Comparison of ENCODE assay signal across 25 cellular contexts in genomic region chr14:93879362-93879983, GRCh38. TPM values are rescaled to one million over a fixed set of nuclear protein-coding genes. Genes with fewer than 3 reads are reported as not detected.
DNase-seq lines count a peak whose midpoint lies in the region; ATAC-seq and TF ChIP-seq lines count a peak whose summit lies in the region.
"Had no signal": no experiment of that assay in that cellular context is flagged by ENCODE, and none has a peak within 500 bp of the region (broad histone marks: within the 10 kb centered on the region; RNA-seq: fewer than 3 reads in every experiment).

No MANE protein-coding gene starts in this region.

- peaks cover 19% of the 10 kb centered on the region for H3K9me3 Mint-ChIP-seq in nephron progenitor cell
- H3K9me3 Mint-ChIP-seq: CD4-positive, alpha-beta T cell had no signal

- H3K9me3 ChIP-seq in iPS-20b (ENCODE audit: insufficient read depth, low read depth, low read length), result no peaks in the 10 kb centered on the region

- peaks cover 5% of the 10 kb centered on the region for H3K4me1 ChIP-seq in ACC112 (ENCODE audit: control insufficient read depth, insufficient read depth, low read length, unreplicated experiment)
- peaks cover 12% of the 10 kb centered on the region for H3K4me1 ChIP-seq in iPS-20b (ENCODE audit: insufficient read depth, low read length)

- peaks cover 14% of the 10 kb centered on the region for H3K4me1 Mint-ChIP-seq in nephron progenitor cell

- intact Hi-C loops in sciatic nerve (cut with DNase I), result no loop called here

- no peaks in the 10 kb centered on the region for H3K27me3 Mint-ChIP-seq in nephron progenitor cell (ENCODE audit: low read depth, poor library complexity)

- no peak for TF ChIP-seq CTCF in nephron progenitor cell (IDR thresholded peaks at IDR 0.05)

- H3K27ac ChIP-seq in ACC112 (ENCODE audit: low read depth, low read length) (no peak overlapping the region), iPS-20b (ENCODE audit: low read length) (no peak overlapping the region)

- H2AFZ ChIP-seq in ACC112 (ENCODE audit: low read length, unreplicated experiment), result no peak overlapping the region

- H3K27me3 ChIP-seq in ACC112 (ENCODE audit: insufficient read depth, low read length) (no peaks in the 10 kb centered on the region), iPS-20b (ENCODE audit: insufficient read depth, low read length) (no peaks in the 10 kb centered on the region)

- ATAC-seq in sciatic nerve, result peak; percentile 25
- ATAC-seq in HG03135 (IDR thresholded peaks at IDR 0.05; ENCODE audit: unreplicated experiment), result no peak
- ATAC-seq: stimulated activated naive CD8-positive, alpha-beta T cell treated with anti-CD3 and anti-CD28 coated beads, Interleukin-15, Interleukin-2, amounts not matched to agents 100 U/mL and 50 U/mL, for 24 hours; T-cell had no signal

- no peak overlapping the region for H3K9ac ChIP-seq in iPS-20b (ENCODE audit: low read depth, low read length)

- no peaks in the 10 kb centered on the region for H3K36me3 Mint-ChIP-seq in nephron progenitor cell (ENCODE audit: low read depth)
- H3K36me3 Mint-ChIP-seq: T-cell had no signal

- H3K79me2 ChIP-seq in ACC112 (ENCODE audit: control insufficient read depth, insufficient read depth, low read length, unreplicated experiment), result no peaks in the 10 kb centered on the region

- peak; percentile 73 for DNase-seq in NCI-H526 treated with DMSO at 0.1 percent for 48 hours (lab: John Stamatoyannopoulos, UW)
- DNase-seq in sciatic nerve (ENCODE audit: low spot score), result no peak
- DNase-seq in nephron progenitor cell, result no peak
- DNase-seq in HuH-7.5 (ENCODE audit: low spot score), result no peak
- no peak for DNase-seq in NCI-H446 treated with DMSO at 0.1 percent for 48 hours (lab: John Stamatoyannopoulos, UW)
- DNase-seq: activated gamma-delta T cell treated with Interleukin-2 at 50 U/mL for 16 hours; amygdala; CD4-positive, alpha-beta T cell; DMS153; effector CD8-positive, alpha-beta T cell; NCI-H1092 treated with DMSO at 0.1 percent for 48 hours; NCI-H2081 treated with DMSO at 0.1 percent for 48 hours; NCI-H524 treated with DMSO at 0.1 percent for 48 hours; occipital lobe; SHP77 treated with DMSO at 0.1 percent for 48 hours; stimulated activated CD4-positive, alpha-beta T cell treated with anti-CD3 and anti-CD28 coated beads, Interleukin-2, amount 100 ng/mL, for 24 hours; stimulated activated naive CD8-positive, alpha-beta T cell treated with anti-CD3 and anti-CD28 coated beads, Interleukin-15, Interleukin-2, amounts not matched to agents 100 U/mL and 50 U/mL, for 24 hours; T-cell had no signal

- H3K4me3 ChIP-seq in ACC112 (ENCODE audit: low read depth, low read length), result peak overlapping the region; percentile 58
- H3K4me3 ChIP-seq in iPS-20b (ENCODE audit: low read length), result peak overlapping the region; percentile 15; the same call in 1 of the 2 replicates

- H3K36me3 ChIP-seq in ACC112 (ENCODE audit: insufficient read depth, low read length), result no peaks in the 10 kb centered on the region
- H3K36me3 ChIP-seq in iPS-20b (ENCODE audit: insufficient read depth, low read depth, low read length), result no peaks in the 10 kb centered on the region

- H3K4me3 Mint-ChIP-seq in nephron progenitor cell, result no peak overlapping the region
- H3K4me3 Mint-ChIP-seq: CD4-positive, alpha-beta T cell; central memory CD8-positive, alpha-beta T cell; T-cell had no signal

- H3K27ac Mint-ChIP-seq in nephron progenitor cell, result no peak overlapping the region
- H3K27ac Mint-ChIP-seq: CD4-positive, alpha-beta T cell; T-cell had no signal

RNA-seq across cellular contexts. Expression of gene FAM181A, which starts 47.7 kb away (rescaled TPM):
- not detected for total RNA-seq in sciatic nerve
- total RNA-seq: CD4-positive, alpha-beta T cell; glomerular endothelial cell; lower leg skin; OCI-LY7; T-cell had no signal
